Comparison of ENCODE assay signal across 18 cellular contexts in the genomic region with DNA sequence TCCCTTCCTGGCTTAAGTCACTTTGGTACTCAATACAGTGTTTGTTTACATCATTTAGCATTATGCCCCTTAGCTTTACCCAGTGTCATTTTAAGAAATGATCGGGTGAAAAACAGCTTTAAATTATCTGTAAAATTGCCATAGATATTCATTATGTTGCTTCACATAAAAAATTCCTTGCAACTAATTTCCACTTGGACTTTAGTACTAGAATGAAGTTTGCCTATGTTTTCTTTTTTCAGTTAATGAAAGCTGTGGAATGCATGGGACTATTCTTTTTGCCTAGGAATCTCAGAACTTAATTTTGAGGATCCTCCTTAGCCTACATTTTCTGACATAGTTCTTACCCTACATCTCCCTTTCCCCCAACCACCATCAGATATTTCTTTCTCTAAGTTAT.
"Had no signal": no experiment of that assay in that cellular context is flagged by ENCODE, and none has a peak within 500 bp of the region (broad histone marks: within the 10 kb centered on the region; RNA-seq: fewer than 3 reads in every experiment).

No MANE protein-coding gene starts in this region.

- H3K36me3 ChIP-seq: lower lobe of right lung, prostate gland, suprapubic skin, upper lobe of right lung had no signal

- H3K4me1 ChIP-seq: suprapubic skin had no signal

- H3K9me3 ChIP-seq: lower lobe of right lung, mucosa of descending colon, prostate gland, suprapubic skin, upper lobe of right lung had no signal

- DNase-seq: activated B cell treated with CpG ODN at 0.5 μM for 24 hours; activated CD4-positive, alpha-beta T cell treated with anti-CD3 and anti-CD28 coated beads, Interleukin-2, amount 50 U/mL, for 1 hour; activated naive CD4-positive, alpha-beta T cell treated with anti-CD3 and anti-CD28 coated beads, Interleukin-2, amount 10 ng/mL, durations not matched to agents 7 days and 5 days; activated T-cell treated with anti-CD3 and anti-CD28 coated beads for 4 hours; effector memory CD4-positive, alpha-beta T cell; lower lobe of right lung; mucosa of descending colon; naive thymus-derived CD8-positive, alpha-beta T cell; nucleus accumbens; stimulated activated CD4-positive, alpha-beta T cell treated with anti-CD3 and anti-CD28 coated beads, Interleukin-12 subunit alpha, Interleukin-12 subunit beta, amount 100 ng/mL, for 4 hours; stimulated activated CD4-positive, alpha-beta T cell treated with anti-CD3 and anti-CD28 coated beads, Interleukin-2, amount 100 ng/mL, for 48 hours; stimulated activated naive CD4-positive, alpha-beta T cell treated with Interleukin-2 at 50 U/mL for 16 hours; T-cell; upper lobe of right lung had no signal

- H3K4me1 Mint-ChIP-seq: activated B cell treated with CpG ODN at 0.5 μM for 24 hours had no signal

- H3K4me3 ChIP-seq: lower lobe of right lung, mucosa of descending colon, prostate gland, suprapubic skin, upper lobe of right lung had no signal

- H3K27ac ChIP-seq: lower lobe of right lung, suprapubic skin, upper lobe of right lung had no signal

- H3K27me3 Mint-ChIP-seq: activated B cell treated with CpG ODN at 0.5 μM for 24 hours; central memory CD8-positive, alpha-beta T cell; naive thymus-derived CD8-positive, alpha-beta T cell; T-cell had no signal

- H3K27ac Mint-ChIP-seq: activated B cell treated with CpG ODN at 0.5 μM for 24 hours; activated naive CD4-positive, alpha-beta T cell treated with anti-CD3 and anti-CD28 coated beads, Interleukin-2, amount 10 ng/mL, durations not matched to agents 7 days and 5 days; activated T-helper 2 cell treated with anti-CD3 and anti-CD28 coated beads, Interferon-gamma antibody, Interleukin-2, Interleukin-4, amounts not matched to agents 10 μg/mL and 5 μg/mL and 100 μg/mL, durations not matched to agents 14 hours and 24 hours and 36 hours had no signal

- H3K9me3 Mint-ChIP-seq: activated B cell treated with CpG ODN at 0.5 μM for 24 hours; central memory CD8-positive, alpha-beta T cell; naive thymus-derived CD8-positive, alpha-beta T cell; T-cell had no signal

- H3K4me3 Mint-ChIP-seq: activated B cell treated with CpG ODN at 0.5 μM for 24 hours; activated naive CD4-positive, alpha-beta T cell treated with anti-CD3 and anti-CD28 coated beads, Interleukin-2, amount 10 ng/mL, durations not matched to agents 7 days and 5 days; central memory CD8-positive, alpha-beta T cell; naive thymus-derived CD8-positive, alpha-beta T cell; T-cell had no signal

- H3K27me3 ChIP-seq: upper lobe of right lung had no signal
